In the genomic region with DNA sequence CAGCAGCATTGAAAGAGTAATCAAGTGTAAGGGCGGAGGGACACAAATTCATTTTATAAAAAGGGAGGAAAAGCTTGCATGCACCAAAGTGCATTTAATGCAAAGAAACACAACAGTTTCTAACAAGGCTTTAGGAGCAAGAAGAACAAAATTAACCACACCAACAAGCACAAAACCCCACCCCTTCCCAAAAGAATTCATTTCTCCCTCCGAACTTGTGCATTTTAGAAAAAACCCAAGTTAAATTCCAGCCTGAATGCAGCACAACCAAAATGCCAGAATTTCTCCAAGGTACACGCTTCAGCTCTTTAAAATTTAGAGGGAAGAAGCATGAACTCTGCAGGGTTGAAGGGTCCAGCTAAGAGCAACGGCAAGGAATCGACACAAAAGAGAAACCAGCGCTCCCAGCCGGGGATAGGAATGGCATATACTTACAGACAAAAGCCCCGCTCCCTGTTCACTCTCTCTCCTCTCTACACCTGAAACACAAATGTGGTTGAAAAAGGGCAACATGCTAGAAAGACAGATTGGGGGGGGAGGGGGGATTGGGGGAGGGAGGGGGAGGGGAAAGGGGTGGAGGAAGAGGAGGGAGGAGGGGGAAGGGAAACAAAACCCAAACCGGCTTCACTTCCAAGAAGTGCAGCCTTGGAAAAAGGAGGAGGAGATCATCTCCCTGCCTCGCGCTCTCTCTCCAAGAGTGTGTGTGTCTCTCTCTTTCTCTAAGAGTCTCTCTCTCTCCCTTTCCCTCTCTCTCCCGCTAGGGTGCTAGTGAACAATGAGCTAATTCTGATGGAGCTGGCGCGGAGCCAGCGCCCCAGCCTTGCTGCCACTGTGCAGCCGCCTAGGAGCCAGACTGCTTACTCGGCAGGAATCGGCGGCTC, we compare ENCODE assay signal across 8 cellular contexts.
DNase-seq lines count a peak whose midpoint lies in the region; ATAC-seq and TF ChIP-seq lines count a peak whose summit lies in the region.

A gene with protein sequence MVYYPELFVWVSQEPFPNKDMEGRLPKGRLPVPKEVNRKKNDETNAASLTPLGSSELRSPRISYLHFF (minus strand): TSS at position 494 of the 881 bp plus-strand sequence. CDS start 1,422 bp downstream, outside the sequence.

- peak within 1 kb of the TSS; percentile 67 for H3K4me3 ChIP-seq in choroid plexus epithelial cell (ENCODE audit: low read depth, low read length)

- peak; percentile 90 for DNase-seq in AG09319 (ENCODE audit: extremely low read depth, low read depth)
- DNase-seq in NCI-H226, result peak; percentile 87
- DNase-seq in activated CD4-positive, CD25-positive, alpha-beta regulatory T cell (lab: John Stamatoyannopoulos, UW), result peak; percentile 0 to 14 (median 6)
- DNase-seq in choroid plexus epithelial cell (ENCODE audit: low read depth), result peak; percentile 97
- peak; percentile 98 for DNase-seq in kidney tubule cell (ENCODE audit: low spot score)
- DNase-seq in stimulated activated CD4-positive, alpha-beta T cell treated with anti-CD3 and anti-CD28 coated beads, Interleukin-15, amount 100 ng/mL, for 48 hours (ENCODE audit: low read depth in 2 of 2), result peak; percentile 70 to 76

- TF ChIP-seq CTCF in AG09319 (IDR thresholded peaks at IDR 0.05; ENCODE audit: low read depth, low read length) (peak; percentile 45), choroid plexus epithelial cell (conservative IDR thresholded peaks at IDR 0.05; ENCODE audit: low read depth, low read length) (peak; percentile 67)

- peak; percentile 44 for ATAC-seq in GM19025 (IDR thresholded peaks at IDR 0.05; ENCODE audit: low read depth, unreplicated experiment)
- peak; percentile 70 for ATAC-seq in HG03342 (IDR thresholded peaks at IDR 0.05; ENCODE audit: unreplicated experiment)

Comparison
In these comparisons a context has a peak if more than half of its experiments do, and no peak if none do; other contexts are left out.
1. Peak in every context shown above with its lines: DNase-seq, ATAC-seq and H3K4me3 ChIP-seq.
2. DNase-seq: peak in every context shown above with its lines; median percentile 98 in kidney tubule cell; 97 in choroid plexus epithelial cell; 90 in AG09319; 87 in NCI-H226; 73 in stimulated activated CD4-positive, alpha-beta T cell treated with anti-CD3 and anti-CD28 coated beads, Interleukin-15, amount 100 ng/mL, for 48 hours; 6 in activated CD4-positive, CD25-positive, alpha-beta regulatory T cell.